22 cellular contexts compared by ENCODE assay signal in the genomic region with DNA sequence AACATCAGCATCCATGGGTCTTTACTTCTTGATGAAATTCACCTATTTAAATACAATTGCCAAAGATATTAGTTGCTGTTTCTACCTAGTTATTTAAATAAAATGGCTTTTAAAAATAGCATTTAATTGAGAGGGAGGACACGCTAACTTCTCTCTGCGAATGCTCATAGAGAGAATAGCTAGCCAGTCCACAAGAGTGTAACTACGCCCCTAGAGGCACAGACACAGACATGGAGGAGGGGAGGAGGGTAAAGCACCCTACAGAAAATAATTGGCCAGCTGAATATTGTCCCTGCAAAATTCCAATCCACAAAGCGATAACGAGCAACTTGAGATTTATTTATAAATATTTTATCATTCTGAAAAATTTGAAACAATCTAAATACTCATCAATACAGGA.
A peak's percentile ranks its signal among the peaks of the same experiment; 100 is the strongest.
DNase-seq lines count a peak whose midpoint lies in the region; ATAC-seq and TF ChIP-seq lines count a peak whose summit lies in the region.
"Had no signal": no experiment of that assay in that cellular context is flagged by ENCODE, and none has a peak within 500 bp of the region (broad histone marks: within the 10 kb centered on the region; RNA-seq: fewer than 3 reads in every experiment).

No MANE protein-coding gene starts in this region.

- peaks cover 6 to 8% of the 10 kb centered on the region in 2 experiments; a peak in 3 of 5 replicates for H3K9me3 Mint-ChIP-seq in H9
- H3K9me3 Mint-ChIP-seq in memory B cell = peaks cover 2% of the 10 kb centered on the region
- H3K9me3 Mint-ChIP-seq: activated T-helper 1 cell treated with anti-CD3 and anti-CD28 coated beads, Interleukin-12 subunit alpha, Interleukin-12 subunit beta, Interleukin-2, Interleukin-4 antibody, amounts not matched to agents 30 ng/mL and 10 ng/mL and 1 ng/mL, durations not matched to agents 14 hours and 24 hours and 36 hours; central memory CD8-positive, alpha-beta T cell had no signal

- H3K4me1 Mint-ChIP-seq in H9 (no peaks in the 10 kb centered on the region), memory B cell (peaks cover 33% of the 10 kb centered on the region)
- H3K4me1 Mint-ChIP-seq: central memory CD8-positive, alpha-beta T cell had no signal

- H2BK5ac ChIP-seq in H9 (ENCODE audit: insufficient read length, low read length) = no peak overlapping the region

- no peak overlapping the region for H4K8ac ChIP-seq in H9 (replicated peaks; ENCODE audit: insufficient read length, low read depth, low read length)

- no peak overlapping the region for H3K23ac ChIP-seq in H9 (ENCODE audit: insufficient read length, low read depth, low read length)

- H3K14ac ChIP-seq in H9 (ENCODE audit: insufficient read depth, low read length) = no peak overlapping the region

- no peaks in the 10 kb centered on the region for H3K79me1 ChIP-seq in H9 (ENCODE audit: insufficient read depth, low read depth, low read length, poor library complexity, severe bottlenecking)

- H3K36me3 ChIP-seq in GM06990 (ENCODE audit: control insufficient read depth, insufficient read depth, low read length) = no peaks in the 10 kb centered on the region
- H3K36me3 ChIP-seq: heart right ventricle, stomach, tibial nerve had no signal

- H3K56ac ChIP-seq in H9 (ENCODE audit: insufficient read length, low read depth, low read length) = no peak overlapping the region

- H3K18ac ChIP-seq in H9 (ENCODE audit: insufficient read length, low read depth, low read length) = no peak overlapping the region

- H3K36me3 Mint-ChIP-seq in H9 (ENCODE audit: insufficient read depth in 1 of 3, low read depth in 3 of 3) (no peaks in the 10 kb centered on the region; a peak in 2 of 7 replicates), memory B cell (peaks cover 3% of the 10 kb centered on the region)
- H3K36me3 Mint-ChIP-seq: activated naive CD8-positive, alpha-beta T cell had no signal

- no peak overlapping the region for H2BK12ac ChIP-seq in H9 (ENCODE audit: insufficient read length, low read depth, low read length)

- no peak overlapping the region for H2BK15ac ChIP-seq in H9 (ENCODE audit: low read depth, low read length)

- DNase-seq in GM06990 (ENCODE audit: extremely low read depth, insufficient read length) (no peak), H9 (no peak), SHP77 treated with DMSO at 0.1 percent for 48 hours (lab: John Stamatoyannopoulos, UW) (peak; percentile 19), memory B cell (ENCODE audit: low spot score in 2 of 2) (no peak), left lobe of liver (ENCODE audit: low spot score) (no peak), retina (no peak), DMS153 (lab: John Stamatoyannopoulos, UW) (no peak), NCI-H1092 treated with DMSO at 0.1 percent for 48 hours (lab: John Stamatoyannopoulos, UW) (no peak)
- DNase-seq: activated CD4-positive, alpha-beta T cell treated with anti-CD3 and anti-CD28 coated beads, Interleukin-2, amount 10 ng/mL, durations not matched to agents 24 days and 14 days; DMS79 treated with DMSO at 0.1 percent for 48 hours; heart right ventricle; left colon; naive thymus-derived CD8-positive, alpha-beta T cell; NCI-H2107; NCI-H524; right cardiac atrium; stomach had no signal

- H2AK5ac ChIP-seq in H9 (ENCODE audit: insufficient read length, low read length) = no peak overlapping the region

- no peak overlapping the region for H4K91ac ChIP-seq in H9 (ENCODE audit: insufficient read length, low read depth, low read length)

- no peaks in the 10 kb centered on the region for H4K20me1 ChIP-seq in H9 (ENCODE audit: control insufficient read depth, insufficient read depth, insufficient read length)

- H3K27me3 Mint-ChIP-seq in H9 (ENCODE audit: low read depth) (peaks cover under 1% of the 10 kb centered on the region), memory B cell (no peaks in the 10 kb centered on the region)

- WGBS in H9 (ENCODE audit: extremely low coverage, insufficient read length, low lambda C conversion rate) = no CpG with 5 or more reads among the region's 5 CpGs

- H3K4me3 ChIP-seq in GM06990 (replicated peaks; ENCODE audit: low read depth, low read length) = no peak overlapping the region
- H3K4me3 ChIP-seq: heart right ventricle, stomach, tibial nerve had no signal

- TF ChIP-seq CTCF in GM06990 (IDR thresholded peaks at IDR 0.05; ENCODE audit: insufficient read depth, low read length, poor library complexity, severe bottlenecking) (peak; percentile 42), H9 (conservative IDR thresholded peaks at IDR 0.05) (peak; percentile 52; the same call in 2 of the 3 replicates)

- H3K4me3 Mint-ChIP-seq in H9 (no peak overlapping the region), memory B cell (no peak overlapping the region)
- H3K4me3 Mint-ChIP-seq: activated CD4-positive, alpha-beta T cell treated with anti-CD3 and anti-CD28 coated beads, Interleukin-2, amount 10 ng/mL, durations not matched to agents 24 days and 14 days; activated naive CD8-positive, alpha-beta T cell; activated T-helper 1 cell treated with anti-CD3 and anti-CD28 coated beads, Interleukin-12 subunit alpha, Interleukin-12 subunit beta, Interleukin-2, Interleukin-4 antibody, amounts not matched to agents 30 ng/mL and 10 ng/mL and 1 ng/mL, durations not matched to agents 14 hours and 24 hours and 36 hours; central memory CD8-positive, alpha-beta T cell; naive thymus-derived CD8-positive, alpha-beta T cell had no signal

- no peaks in the 10 kb centered on the region for H3K9me3 ChIP-seq in H9 (ENCODE audit: control insufficient read depth, low read depth, low read length)

- H3K4me1 ChIP-seq in H9 (ENCODE audit: insufficient read depth, low read length) = no peaks in the 10 kb centered on the region
- H3K4me1 ChIP-seq: stomach, tibial nerve had no signal

- no peak overlapping the region for H2AFZ ChIP-seq in H9 (ENCODE audit: low read length)

- no peak overlapping the region for H3K9ac ChIP-seq in H9 (ENCODE audit: extremely low read depth, insufficient read length, low read length)

- H3K27me3 ChIP-seq in GM06990 (replicated peaks; ENCODE audit: control insufficient read depth, insufficient read depth, low read length) (peaks cover 1% of the 10 kb centered on the region), H9 (ENCODE audit: insufficient read depth, low read length) (no peaks in the 10 kb centered on the region)
- H3K27me3 ChIP-seq: tibial nerve had no signal

- H3K23me2 ChIP-seq in H9 (ENCODE audit: insufficient read length, low read depth, low read length, poor library complexity, severe bottlenecking) = no peaks in the 10 kb centered on the region

- H3K27ac Mint-ChIP-seq in H9 (no peak overlapping the region), memory B cell (peak overlapping the region; percentile 49)
- H3K27ac Mint-ChIP-seq: activated CD4-positive, alpha-beta T cell treated with anti-CD3 and anti-CD28 coated beads, Interleukin-2, amount 10 ng/mL, durations not matched to agents 24 days and 14 days; activated naive CD8-positive, alpha-beta T cell; activated T-helper 1 cell treated with anti-CD3 and anti-CD28 coated beads, Interleukin-12 subunit alpha, Interleukin-12 subunit beta, Interleukin-2, Interleukin-4 antibody, amounts not matched to agents 30 ng/mL and 10 ng/mL and 1 ng/mL, durations not matched to agents 14 hours and 24 hours and 36 hours; naive thymus-derived CD8-positive, alpha-beta T cell had no signal

- no peaks in the 10 kb centered on the region for H3K79me2 ChIP-seq in H9 (ENCODE audit: insufficient read depth, low read length)

- ATAC-seq in memory B cell (ENCODE audit: low read depth) (no peak), left lobe of liver (no peak)
- ATAC-seq: heart right ventricle; left colon; naive thymus-derived CD8-positive, alpha-beta T cell; right cardiac atrium had no signal

- H2BK20ac ChIP-seq in H9 (ENCODE audit: low read depth, low read length, poor library complexity, severe bottlenecking) = no peak overlapping the region

- no peak overlapping the region for H3K4me2 ChIP-seq in H9 (ENCODE audit: insufficient read depth, insufficient read length, low read length)

- no peak overlapping the region for H4K5ac ChIP-seq in H9 (ENCODE audit: insufficient read length, low read depth, low read length)

- H2BK120ac ChIP-seq in H9 (ENCODE audit: low read depth, low read length, poor library complexity, severe bottlenecking) = no peak overlapping the region

- no peak overlapping the region for H3K27ac ChIP-seq in H9 (ENCODE audit: insufficient read length, low read depth, low read length)
- H3K27ac ChIP-seq: epithelial cell of prostate, heart right ventricle, stomach, tibial nerve had no signal

- no peak overlapping the region for H3K4ac ChIP-seq in H9 (ENCODE audit: low read depth, low read length)

- no peak overlapping the region for H3T11ph ChIP-seq in H9 (ENCODE audit: low read length)
